In genomic region chr7:144414815-144415214, GRCh38 we compare ENCODE assay signal across 24 cellular contexts. TPM values are rescaled to one million over a fixed set of nuclear protein-coding genes. Genes with fewer than 3 reads are reported as not detected.
"Had no signal": no experiment of that assay in that cellular context is flagged by ENCODE, and none has a peak within 500 bp of the region (broad histone marks: within the 10 kb centered on the region; RNA-seq: fewer than 3 reads in every experiment).

No MANE protein-coding gene starts in this region.

- H3K4me3 ChIP-seq: SJSA1, SK-N-MC had no signal

- H3K27me3 ChIP-seq: SJSA1 had no signal

- H3K4me1 ChIP-seq: SJSA1 had no signal

- H3K9me3 ChIP-seq: SJSA1 had no signal

- H3K27ac ChIP-seq: SJSA1, SK-N-MC had no signal

- DNase-seq: KBM-7, NCI-H1092, NCI-H1105 treated with DMSO at 0.1 percent for 48 hours, NCI-H1417 treated with DMSO at 0.1 percent for 48 hours, NCI-H187, NCI-H2029, NCI-H2081 treated with DMSO at 0.1 percent for 48 hours, NCI-H2171, NCI-H226, NCI-H446, NCI-H510A, NCI-H524 treated with DMSO at 0.1 percent for 48 hours, NCI-H69, NCI-H774, Right ventricle myocardium superior, RPMI8226, SIG-M5 had no signal

- H3K36me3 ChIP-seq: SJSA1 had no signal

- FAIRE-seq: RCC 7860 had no signal

RNA-seq across cellular contexts. Expression of gene NOBOX, which starts 11.3 kb away (rescaled TPM):
- total RNA-seq: HT-29, LHCN-M2, MCF 10A, Right ventricle myocardium superior, SJSA1 had no signal
- polyA plus RNA-seq: IgD-negative memory B cell had no signal
